ENCODE assay signal across 25 cellular contexts in genomic region chr10:83310688-83311087, GRCh38.
"Had no signal": no experiment of that assay in that cellular context is flagged by ENCODE, and none has a peak within 500 bp of the region (broad histone marks: within the 10 kb centered on the region; RNA-seq: fewer than 3 reads in every experiment).

No MANE protein-coding gene starts in this region.

- H3K4me1 Mint-ChIP-seq: activated naive CD8-positive, alpha-beta T cell treated with anti-CD3 and anti-CD28 coated beads for 36 hours; central memory CD8-positive, alpha-beta T cell; memory B cell; naive B cell; T-cell had no signal

- H3K27ac ChIP-seq: esophagus squamous epithelium, gastroesophageal sphincter, prostate gland, right atrium auricular region, upper lobe of right lung, WERI-Rb-1 had no signal

- H3K27me3 Mint-ChIP-seq: activated naive CD8-positive, alpha-beta T cell treated with anti-CD3 and anti-CD28 coated beads for 36 hours; central memory CD8-positive, alpha-beta T cell; memory B cell; naive B cell; T-cell had no signal

- H3K4me3 Mint-ChIP-seq: activated naive CD8-positive, alpha-beta T cell treated with anti-CD3 and anti-CD28 coated beads for 36 hours; activated T-cell treated with anti-CD3 and anti-CD28 coated beads, Interleukin-2, amount 50 U/mL, for 4 hours; central memory CD8-positive, alpha-beta T cell; memory B cell; naive B cell; T-cell; T-helper 2 cell treated with Interferon-gamma antibody and Interleukin-4, amounts not matched to agents 5 μg/mL and 100 μg/mL, for 36 hours had no signal

- H3K4me3 ChIP-seq: esophagus squamous epithelium, gastroesophageal sphincter, prostate gland, right atrium auricular region, upper lobe of right lung had no signal

- DNase-seq: activated CD4-positive, alpha-beta T cell treated with anti-CD3 and anti-CD28 coated beads for 1 hour; activated CD4-positive, alpha-beta T cell treated with anti-CD3 and anti-CD28 coated beads, Interleukin-2, amount 50 U/mL, for 4 hours; activated CD8-positive, alpha-beta memory T cell treated with anti-CD3 and anti-CD28 coated beads for 24 hours; activated CD8-positive, alpha-beta memory T cell treated with anti-CD3 and anti-CD28 coated beads, Interleukin-2, amount 50 U/mL, for 4 hours; activated naive CD4-positive, alpha-beta T cell treated with Interleukin-2 at 50 U/mL for 16 hours; activated naive CD8-positive, alpha-beta T cell treated with anti-CD3 and anti-CD28 coated beads for 36 hours; activated T-cell treated with anti-CD3 and anti-CD28 coated beads, Interleukin-2, amount 50 U/mL, for 4 hours; effector memory CD4-positive, alpha-beta T cell; esophagus squamous epithelium; head of caudate nucleus; left colon; naive B cell; stimulated activated CD4-positive, alpha-beta T cell treated with anti-CD3 and anti-CD28 coated beads, Interleukin-12 subunit alpha, Interleukin-12 subunit beta, amount 100 ng/mL, for 4 hours; stimulated activated CD4-positive, alpha-beta T cell treated with anti-CD3 and anti-CD28 coated beads, Interleukin-4, amount 100 ng/mL, for 4 hours; stimulated activated naive CD8-positive, alpha-beta T cell treated with anti-CD3 and anti-CD28 coated beads, Interleukin-15, Interleukin-2, amounts not matched to agents 100 U/mL and 50 U/mL, for 24 hours; T-cell; upper lobe of right lung; WERI-Rb-1 had no signal

- H3K36me3 Mint-ChIP-seq: activated naive CD8-positive, alpha-beta T cell treated with anti-CD3 and anti-CD28 coated beads for 36 hours; memory B cell; naive B cell; T-cell had no signal

- H3K9me3 ChIP-seq: esophagus squamous epithelium, prostate gland, right atrium auricular region, upper lobe of right lung had no signal

- H3K4me1 ChIP-seq: esophagus squamous epithelium, gastroesophageal sphincter, prostate gland, right atrium auricular region, upper lobe of right lung had no signal

- H3K27ac Mint-ChIP-seq: activated naive CD8-positive, alpha-beta T cell treated with anti-CD3 and anti-CD28 coated beads for 36 hours; activated T-helper 2 cell treated with anti-CD3 and anti-CD28 coated beads, Interferon-gamma antibody, Interleukin-2, Interleukin-4, amounts not matched to agents 10 μg/mL and 5 μg/mL and 100 μg/mL, durations not matched to agents 14 hours and 24 hours and 36 hours; memory B cell; naive B cell; T-cell; T-helper 2 cell treated with Interferon-gamma antibody and Interleukin-4, amounts not matched to agents 5 μg/mL and 100 μg/mL, for 36 hours had no signal

- H3K27me3 ChIP-seq: esophagus squamous epithelium, gastroesophageal sphincter, right atrium auricular region, upper lobe of right lung had no signal
